1 cellular context compared by ENCODE assay signal in genomic region chr19:8088752-8089663, GRCh38.
TF ChIP-seq lines count a peak whose summit lies in the region.

No MANE protein-coding gene starts in this region.

TF ChIP-seq in SK-N-SH treated with all-trans-retinoic acid at 6 μM for 48 hours, 23 proteins besides CTCF, POLR2A, EP300 and RAD21 (continued from another document):
- no peak for TF ChIP-seq TCF4 (CRISPR knock-in tag; IDR thresholded peaks at IDR 0.05; ENCODE audit: borderline replicate concordance)
- no peak for TF ChIP-seq ISL1 (CRISPR knock-in tag; IDR thresholded peaks at IDR 0.05)
